ENCODE assay signal across 8 cellular contexts in the genomic region with DNA sequence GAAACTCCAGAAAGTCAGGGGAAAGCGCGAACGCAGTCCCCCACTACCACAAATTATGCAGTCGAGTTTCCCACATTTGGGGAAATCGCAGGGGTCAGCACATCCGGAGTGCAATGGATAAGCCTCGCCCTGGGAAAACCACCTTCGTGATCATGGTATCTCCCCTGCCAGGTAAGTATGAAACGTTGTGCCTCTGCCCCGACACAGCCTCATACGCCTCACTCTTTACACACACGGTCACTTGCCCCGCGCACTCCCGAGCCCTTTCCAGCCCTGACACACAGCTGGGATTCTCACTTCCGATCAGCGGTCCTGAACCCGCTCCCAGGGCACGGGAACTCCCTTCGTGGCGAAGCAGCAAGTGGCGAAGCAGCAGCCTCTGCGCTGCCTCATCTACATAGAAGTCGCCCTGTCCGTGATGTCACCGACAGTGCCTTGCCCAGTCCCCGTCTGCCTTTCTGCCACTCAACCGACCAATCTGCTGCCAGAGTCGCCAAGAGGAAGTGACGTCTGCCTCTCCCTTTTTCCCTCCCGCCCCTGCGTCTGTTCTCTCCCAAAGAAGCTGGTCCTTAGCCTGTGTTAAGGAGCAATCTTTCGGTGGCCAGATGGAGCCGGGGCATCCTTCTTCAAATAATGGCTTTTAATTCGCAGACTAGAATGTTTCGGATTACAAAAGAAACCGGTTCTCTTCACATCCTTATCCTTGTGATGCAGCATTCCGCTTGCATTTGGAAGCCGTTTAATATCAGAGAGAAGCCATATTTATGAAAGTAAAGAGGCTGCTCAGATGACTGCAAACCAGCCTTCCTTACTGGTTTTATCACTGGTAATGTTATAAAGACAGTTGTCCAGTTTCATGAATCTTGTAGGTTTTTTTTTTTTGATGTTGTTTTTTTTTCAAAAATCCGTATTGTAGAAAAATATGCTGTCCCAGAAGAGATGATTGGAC. TPM values are rescaled to one million over a fixed set of nuclear protein-coding genes. Genes with fewer than 3 reads are reported as not detected.
DNase-seq lines count a peak whose midpoint lies in the region.

RNU1-1 (minus strand) TSS at position 179 of the 949 bp plus-strand sequence.

- peak within 1 kb of the TSS; percentile 86 for H3K27ac ChIP-seq in temporal lobe (ENCODE audit: low read depth, low read length)

- peak; percentile 93 for DNase-seq in ELF-1 (ENCODE audit: low read depth, low spot score)
- DNase-seq in MV-4-11 (lab: John Stamatoyannopoulos, UW): peak; percentile 83
- DNase-seq in RPMI8226: peak; percentile 80
- peak; percentile 64 for DNase-seq in activated CD8-positive, alpha-beta memory T cell treated with anti-CD3 and anti-CD28 coated beads, Interleukin-2, amount 50 U/mL, for 4 hours
- peak; percentile 64 to 70 for DNase-seq in dermis microvascular lymphatic vessel endothelial cell (ENCODE audit: low read depth in 2 of 2)
- DNase-seq in islet precursor cell: peak; percentile 94
- peak; percentile 63 for DNase-seq in renal cortical epithelial cell (ENCODE audit: low read depth)

RNA-seq across cellular contexts. Expression of gene RNU1-1, which starts in this region (rescaled TPM):
- total RNA-seq in dermis microvascular lymphatic vessel endothelial cell (under 0.01 TPM in 2 replicates), renal cortical epithelial cell (under 0.01 TPM in 2 replicates), temporal lobe (73,230 TPM)

Comparison
In these comparisons a context has a peak if more than half of its experiments do, and no peak if none do; other contexts are left out.
1. Peak in every context shown above with its lines: DNase-seq and H3K27ac ChIP-seq.
2. RNA of gene RNU1-1 (total RNA-seq): 73,230 TPM in temporal lobe (single experiment); under 0.01 TPM in dermis microvascular lymphatic vessel endothelial cell and under 0.01 TPM in renal cortical epithelial cell; every median in the first group is over 1,000 times any median in the second.
3. Peak in DNase-seq in dermis microvascular lymphatic vessel endothelial cell; RNA of the gene not detected or under 1 TPM.
4. Peak in DNase-seq in renal cortical epithelial cell; RNA of the gene not detected or under 1 TPM.